ENCODE assay signal across 1 cellular context in the genomic region with DNA sequence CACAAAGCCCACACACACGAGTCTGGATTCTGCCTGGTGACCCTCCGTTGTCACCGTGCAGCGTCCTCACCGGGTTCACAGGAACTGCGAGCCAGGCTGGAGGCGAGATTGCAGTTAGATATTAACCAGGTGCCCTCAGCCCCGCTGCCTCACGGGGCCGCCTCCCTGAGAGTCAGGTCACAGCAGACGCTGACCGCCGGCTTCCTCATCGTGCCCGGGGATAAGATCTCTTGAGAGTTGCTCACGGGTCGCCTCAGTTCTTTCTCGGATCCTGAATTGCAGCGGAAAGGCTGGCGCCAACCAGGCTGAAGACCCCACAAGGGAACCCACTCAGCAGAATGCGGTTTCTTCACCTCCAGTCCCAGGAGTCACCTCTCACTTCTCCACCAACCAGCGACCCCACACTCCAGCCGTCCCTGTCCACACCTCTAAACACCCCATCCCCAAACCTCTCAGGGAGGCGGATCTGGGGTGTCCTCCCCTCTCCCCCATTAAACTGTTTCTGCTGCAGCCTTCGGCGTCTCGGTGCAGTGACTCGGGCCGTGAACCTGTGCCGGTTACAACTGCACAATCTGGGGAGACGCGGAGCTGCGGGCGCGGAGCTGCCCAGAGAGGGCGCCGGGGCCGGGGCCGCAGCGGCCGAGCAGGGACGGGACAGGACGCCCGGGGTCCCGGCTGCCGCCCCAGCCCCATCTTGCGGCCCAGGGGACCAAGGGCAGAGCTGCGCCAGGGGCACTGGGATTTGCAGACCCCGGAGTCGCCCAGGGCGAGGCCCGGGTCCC.
TF ChIP-seq lines count a peak whose summit lies in the region.

No MANE protein-coding gene starts in this region.

TF ChIP-seq in GM12878, 131 proteins besides CTCF, POLR2A, EP300 and RAD21 (continued from another document):
- TF ChIP-seq, protein P1, sequence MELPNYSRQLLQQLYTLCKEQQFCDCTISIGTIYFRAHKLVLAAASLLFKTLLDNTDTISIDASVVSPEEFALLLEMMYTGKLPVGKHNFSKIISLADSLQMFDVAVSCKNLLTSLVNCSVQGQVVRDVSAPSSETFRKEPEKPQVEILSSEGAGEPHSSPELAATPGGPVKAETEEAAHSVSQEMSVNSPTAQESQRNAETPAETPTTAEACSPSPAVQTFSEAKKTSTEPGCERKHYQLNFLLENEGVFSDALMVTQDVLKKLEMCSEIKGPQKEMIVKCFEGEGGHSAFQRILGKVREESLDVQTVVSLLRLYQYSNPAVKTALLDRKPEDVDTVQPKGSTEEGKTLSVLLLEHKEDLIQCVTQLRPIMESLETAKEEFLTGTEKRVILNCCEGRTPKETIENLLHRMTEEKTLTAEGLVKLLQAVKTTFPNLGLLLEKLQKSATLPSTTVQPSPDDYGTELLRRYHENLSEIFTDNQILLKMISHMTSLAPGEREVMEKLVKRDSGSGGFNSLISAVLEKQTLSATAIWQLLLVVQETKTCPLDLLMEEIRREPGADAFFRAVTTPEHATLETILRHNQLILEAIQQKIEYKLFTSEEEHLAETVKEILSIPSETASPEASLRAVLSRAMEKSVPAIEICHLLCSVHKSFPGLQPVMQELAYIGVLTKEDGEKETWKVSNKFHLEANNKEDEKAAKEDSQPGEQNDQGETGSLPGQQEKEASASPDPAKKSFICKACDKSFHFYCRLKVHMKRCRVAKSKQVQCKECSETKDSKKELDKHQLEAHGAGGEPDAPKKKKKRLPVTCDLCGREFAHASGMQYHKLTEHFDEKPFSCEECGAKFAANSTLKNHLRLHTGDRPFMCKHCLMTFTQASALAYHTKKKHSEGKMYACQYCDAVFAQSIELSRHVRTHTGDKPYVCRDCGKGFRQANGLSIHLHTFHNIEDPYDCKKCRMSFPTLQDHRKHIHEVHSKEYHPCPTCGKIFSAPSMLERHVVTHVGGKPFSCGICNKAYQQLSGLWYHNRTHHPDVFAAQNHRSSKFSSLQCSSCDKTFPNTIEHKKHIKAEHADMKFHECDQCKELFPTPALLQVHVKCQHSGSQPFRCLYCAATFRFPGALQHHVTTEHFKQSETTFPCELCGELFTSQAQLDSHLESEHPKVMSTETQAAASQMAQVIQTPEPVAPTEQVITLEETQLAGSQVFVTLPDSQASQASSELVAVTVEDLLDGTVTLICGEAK (IDR thresholded peaks at IDR 0.05; ENCODE audit: borderline replicate concordance): no peak
- TF ChIP-seq, protein P2, sequence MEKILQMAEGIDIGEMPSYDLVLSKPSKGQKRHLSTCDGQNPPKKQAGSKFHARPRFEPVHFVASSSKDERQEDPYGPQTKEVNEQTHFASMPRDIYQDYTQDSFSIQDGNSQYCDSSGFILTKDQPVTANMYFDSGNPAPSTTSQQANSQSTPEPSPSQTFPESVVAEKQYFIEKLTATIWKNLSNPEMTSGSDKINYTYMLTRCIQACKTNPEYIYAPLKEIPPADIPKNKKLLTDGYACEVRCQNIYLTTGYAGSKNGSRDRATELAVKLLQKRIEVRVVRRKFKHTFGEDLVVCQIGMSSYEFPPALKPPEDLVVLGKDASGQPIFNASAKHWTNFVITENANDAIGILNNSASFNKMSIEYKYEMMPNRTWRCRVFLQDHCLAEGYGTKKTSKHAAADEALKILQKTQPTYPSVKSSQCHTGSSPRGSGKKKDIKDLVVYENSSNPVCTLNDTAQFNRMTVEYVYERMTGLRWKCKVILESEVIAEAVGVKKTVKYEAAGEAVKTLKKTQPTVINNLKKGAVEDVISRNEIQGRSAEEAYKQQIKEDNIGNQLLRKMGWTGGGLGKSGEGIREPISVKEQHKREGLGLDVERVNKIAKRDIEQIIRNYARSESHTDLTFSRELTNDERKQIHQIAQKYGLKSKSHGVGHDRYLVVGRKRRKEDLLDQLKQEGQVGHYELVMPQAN (conservative IDR thresholded peaks at IDR 0.05): peak; percentile 81; the same call in 1 of the 2 replicates
- TF ChIP-seq BMI1 (IDR thresholded peaks at IDR 0.05; ENCODE audit: borderline replicate concordance): no peak
- TF ChIP-seq FOXK2 (IDR thresholded peaks at IDR 0.05): no peak
- TF ChIP-seq ZNF24 (IDR thresholded peaks at IDR 0.05): no peak
- TF ChIP-seq, protein P3, sequence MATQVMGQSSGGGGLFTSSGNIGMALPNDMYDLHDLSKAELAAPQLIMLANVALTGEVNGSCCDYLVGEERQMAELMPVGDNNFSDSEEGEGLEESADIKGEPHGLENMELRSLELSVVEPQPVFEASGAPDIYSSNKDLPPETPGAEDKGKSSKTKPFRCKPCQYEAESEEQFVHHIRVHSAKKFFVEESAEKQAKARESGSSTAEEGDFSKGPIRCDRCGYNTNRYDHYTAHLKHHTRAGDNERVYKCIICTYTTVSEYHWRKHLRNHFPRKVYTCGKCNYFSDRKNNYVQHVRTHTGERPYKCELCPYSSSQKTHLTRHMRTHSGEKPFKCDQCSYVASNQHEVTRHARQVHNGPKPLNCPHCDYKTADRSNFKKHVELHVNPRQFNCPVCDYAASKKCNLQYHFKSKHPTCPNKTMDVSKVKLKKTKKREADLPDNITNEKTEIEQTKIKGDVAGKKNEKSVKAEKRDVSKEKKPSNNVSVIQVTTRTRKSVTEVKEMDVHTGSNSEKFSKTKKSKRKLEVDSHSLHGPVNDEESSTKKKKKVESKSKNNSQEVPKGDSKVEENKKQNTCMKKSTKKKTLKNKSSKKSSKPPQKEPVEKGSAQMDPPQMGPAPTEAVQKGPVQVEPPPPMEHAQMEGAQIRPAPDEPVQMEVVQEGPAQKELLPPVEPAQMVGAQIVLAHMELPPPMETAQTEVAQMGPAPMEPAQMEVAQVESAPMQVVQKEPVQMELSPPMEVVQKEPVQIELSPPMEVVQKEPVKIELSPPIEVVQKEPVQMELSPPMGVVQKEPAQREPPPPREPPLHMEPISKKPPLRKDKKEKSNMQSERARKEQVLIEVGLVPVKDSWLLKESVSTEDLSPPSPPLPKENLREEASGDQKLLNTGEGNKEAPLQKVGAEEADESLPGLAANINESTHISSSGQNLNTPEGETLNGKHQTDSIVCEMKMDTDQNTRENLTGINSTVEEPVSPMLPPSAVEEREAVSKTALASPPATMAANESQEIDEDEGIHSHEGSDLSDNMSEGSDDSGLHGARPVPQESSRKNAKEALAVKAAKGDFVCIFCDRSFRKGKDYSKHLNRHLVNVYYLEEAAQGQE (IDR thresholded peaks at IDR 0.05; ENCODE audit: low read depth, low read length): no peak
- TF ChIP-seq CREM (IDR thresholded peaks at IDR 0.05; ENCODE audit: low read depth): no peak
- TF ChIP-seq MYB (IDR thresholded peaks at IDR 0.05; ENCODE audit: borderline replicate concordance, low read depth, low read length): no peak
- no peak for TF ChIP-seq EGR1 (IDR thresholded peaks at IDR 0.05; ENCODE audit: borderline replicate concordance in 1 of 2, low read depth in 2 of 2, low read length in 2 of 2)
- TF ChIP-seq, protein P4, sequence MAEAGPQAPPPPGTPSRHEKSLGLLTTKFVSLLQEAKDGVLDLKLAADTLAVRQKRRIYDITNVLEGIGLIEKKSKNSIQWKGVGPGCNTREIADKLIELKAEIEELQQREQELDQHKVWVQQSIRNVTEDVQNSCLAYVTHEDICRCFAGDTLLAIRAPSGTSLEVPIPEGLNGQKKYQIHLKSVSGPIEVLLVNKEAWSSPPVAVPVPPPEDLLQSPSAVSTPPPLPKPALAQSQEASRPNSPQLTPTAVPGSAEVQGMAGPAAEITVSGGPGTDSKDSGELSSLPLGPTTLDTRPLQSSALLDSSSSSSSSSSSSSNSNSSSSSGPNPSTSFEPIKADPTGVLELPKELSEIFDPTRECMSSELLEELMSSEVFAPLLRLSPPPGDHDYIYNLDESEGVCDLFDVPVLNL (IDR thresholded peaks at IDR 0.05; ENCODE audit: low read depth, low read length): no peak
- TF ChIP-seq BHLHE40 (IDR thresholded peaks at IDR 0.05; ENCODE audit: borderline replicate concordance in 1 of 2, low read depth in 2 of 2, low read length in 1 of 2): peak in 1 of 2 experiments; percentile 29; a peak in 1 of 4 replicates
- TF ChIP-seq NFIC (IDR thresholded peaks at IDR 0.05; ENCODE audit: low read depth, low read length): no peak
- no peak for TF ChIP-seq KDM1A (IDR thresholded peaks at IDR 0.05; ENCODE audit: borderline replicate concordance)
- TF ChIP-seq CREB1 (IDR thresholded peaks at IDR 0.05; ENCODE audit: low read depth): no peak
- TF ChIP-seq, protein P5, sequence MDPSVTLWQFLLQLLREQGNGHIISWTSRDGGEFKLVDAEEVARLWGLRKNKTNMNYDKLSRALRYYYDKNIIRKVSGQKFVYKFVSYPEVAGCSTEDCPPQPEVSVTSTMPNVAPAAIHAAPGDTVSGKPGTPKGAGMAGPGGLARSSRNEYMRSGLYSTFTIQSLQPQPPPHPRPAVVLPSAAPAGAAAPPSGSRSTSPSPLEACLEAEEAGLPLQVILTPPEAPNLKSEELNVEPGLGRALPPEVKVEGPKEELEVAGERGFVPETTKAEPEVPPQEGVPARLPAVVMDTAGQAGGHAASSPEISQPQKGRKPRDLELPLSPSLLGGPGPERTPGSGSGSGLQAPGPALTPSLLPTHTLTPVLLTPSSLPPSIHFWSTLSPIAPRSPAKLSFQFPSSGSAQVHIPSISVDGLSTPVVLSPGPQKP (IDR thresholded peaks at IDR 0.05; ENCODE audit: low read depth, low read length): no peak
- no peak for TF ChIP-seq PML (IDR thresholded peaks at IDR 0.05; ENCODE audit: low read length)
- TF ChIP-seq EZH2 (IDR thresholded peaks at IDR 0.05; ENCODE audit: borderline replicate concordance, control insufficient read depth, low read depth, low read length): no peak
- TF ChIP-seq, protein P6, sequence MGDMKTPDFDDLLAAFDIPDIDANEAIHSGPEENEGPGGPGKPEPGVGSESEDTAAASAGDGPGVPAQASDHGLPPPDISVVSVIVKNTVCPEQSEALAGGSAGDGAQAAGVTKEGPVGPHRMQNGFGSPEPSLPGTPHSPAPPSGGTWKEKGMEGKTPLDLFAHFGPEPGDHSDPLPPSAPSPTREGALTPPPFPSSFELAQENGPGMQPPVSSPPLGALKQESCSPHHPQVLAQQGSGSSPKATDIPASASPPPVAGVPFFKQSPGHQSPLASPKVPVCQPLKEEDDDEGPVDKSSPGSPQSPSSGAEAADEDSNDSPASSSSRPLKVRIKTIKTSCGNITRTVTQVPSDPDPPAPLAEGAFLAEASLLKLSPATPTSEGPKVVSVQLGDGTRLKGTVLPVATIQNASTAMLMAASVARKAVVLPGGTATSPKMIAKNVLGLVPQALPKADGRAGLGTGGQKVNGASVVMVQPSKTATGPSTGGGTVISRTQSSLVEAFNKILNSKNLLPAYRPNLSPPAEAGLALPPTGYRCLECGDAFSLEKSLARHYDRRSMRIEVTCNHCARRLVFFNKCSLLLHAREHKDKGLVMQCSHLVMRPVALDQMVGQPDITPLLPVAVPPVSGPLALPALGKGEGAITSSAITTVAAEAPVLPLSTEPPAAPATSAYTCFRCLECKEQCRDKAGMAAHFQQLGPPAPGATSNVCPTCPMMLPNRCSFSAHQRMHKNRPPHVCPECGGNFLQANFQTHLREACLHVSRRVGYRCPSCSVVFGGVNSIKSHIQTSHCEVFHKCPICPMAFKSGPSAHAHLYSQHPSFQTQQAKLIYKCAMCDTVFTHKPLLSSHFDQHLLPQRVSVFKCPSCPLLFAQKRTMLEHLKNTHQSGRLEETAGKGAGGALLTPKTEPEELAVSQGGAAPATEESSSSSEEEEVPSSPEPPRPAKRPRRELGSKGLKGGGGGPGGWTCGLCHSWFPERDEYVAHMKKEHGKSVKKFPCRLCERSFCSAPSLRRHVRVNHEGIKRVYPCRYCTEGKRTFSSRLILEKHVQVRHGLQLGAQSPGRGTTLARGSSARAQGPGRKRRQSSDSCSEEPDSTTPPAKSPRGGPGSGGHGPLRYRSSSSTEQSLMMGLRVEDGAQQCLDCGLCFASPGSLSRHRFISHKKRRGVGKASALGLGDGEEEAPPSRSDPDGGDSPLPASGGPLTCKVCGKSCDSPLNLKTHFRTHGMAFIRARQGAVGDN (IDR thresholded peaks at IDR 0.05): peak; percentile 15; the same call in 1 of the 2 replicates
- TF ChIP-seq RB1 (IDR thresholded peaks at IDR 0.05; ENCODE audit: borderline replicate concordance): no peak
- TF ChIP-seq BCL11A (IDR thresholded peaks at IDR 0.05; ENCODE audit: low read depth, low read length): 0 out of 2 replicates have a peak, but pooled peaks have one; percentile 3
- TF ChIP-seq RELA (IDR thresholded peaks at IDR 0.05; ENCODE audit: borderline replicate concordance, partially characterized antibody): no peak
- TF ChIP-seq IKZF2 (IDR thresholded peaks at IDR 0.05): 0 out of 4 replicates have a peak, but pooled peaks of 1 of the 2 experiments have one; percentile 14
- TF ChIP-seq, protein P7, sequence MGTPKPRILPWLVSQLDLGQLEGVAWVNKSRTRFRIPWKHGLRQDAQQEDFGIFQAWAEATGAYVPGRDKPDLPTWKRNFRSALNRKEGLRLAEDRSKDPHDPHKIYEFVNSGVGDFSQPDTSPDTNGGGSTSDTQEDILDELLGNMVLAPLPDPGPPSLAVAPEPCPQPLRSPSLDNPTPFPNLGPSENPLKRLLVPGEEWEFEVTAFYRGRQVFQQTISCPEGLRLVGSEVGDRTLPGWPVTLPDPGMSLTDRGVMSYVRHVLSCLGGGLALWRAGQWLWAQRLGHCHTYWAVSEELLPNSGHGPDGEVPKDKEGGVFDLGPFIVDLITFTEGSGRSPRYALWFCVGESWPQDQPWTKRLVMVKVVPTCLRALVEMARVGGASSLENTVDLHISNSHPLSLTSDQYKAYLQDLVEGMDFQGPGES (IDR thresholded peaks at IDR 0.05): no peak
- TF ChIP-seq SMARCA5 (IDR thresholded peaks at IDR 0.05): peak; percentile 67; the same call in 1 of the 2 replicates
- TF ChIP-seq ZBED1 (IDR thresholded peaks at IDR 0.05; ENCODE audit: borderline replicate concordance): no peak
- no peak for TF ChIP-seq KLF5 (IDR thresholded peaks at IDR 0.05; ENCODE audit: partially characterized antibody)
- no peak for TF ChIP-seq NRF1 (conservative IDR thresholded peaks at IDR 0.05; ENCODE audit: low read depth, low read length)
- TF ChIP-seq, protein P8, sequence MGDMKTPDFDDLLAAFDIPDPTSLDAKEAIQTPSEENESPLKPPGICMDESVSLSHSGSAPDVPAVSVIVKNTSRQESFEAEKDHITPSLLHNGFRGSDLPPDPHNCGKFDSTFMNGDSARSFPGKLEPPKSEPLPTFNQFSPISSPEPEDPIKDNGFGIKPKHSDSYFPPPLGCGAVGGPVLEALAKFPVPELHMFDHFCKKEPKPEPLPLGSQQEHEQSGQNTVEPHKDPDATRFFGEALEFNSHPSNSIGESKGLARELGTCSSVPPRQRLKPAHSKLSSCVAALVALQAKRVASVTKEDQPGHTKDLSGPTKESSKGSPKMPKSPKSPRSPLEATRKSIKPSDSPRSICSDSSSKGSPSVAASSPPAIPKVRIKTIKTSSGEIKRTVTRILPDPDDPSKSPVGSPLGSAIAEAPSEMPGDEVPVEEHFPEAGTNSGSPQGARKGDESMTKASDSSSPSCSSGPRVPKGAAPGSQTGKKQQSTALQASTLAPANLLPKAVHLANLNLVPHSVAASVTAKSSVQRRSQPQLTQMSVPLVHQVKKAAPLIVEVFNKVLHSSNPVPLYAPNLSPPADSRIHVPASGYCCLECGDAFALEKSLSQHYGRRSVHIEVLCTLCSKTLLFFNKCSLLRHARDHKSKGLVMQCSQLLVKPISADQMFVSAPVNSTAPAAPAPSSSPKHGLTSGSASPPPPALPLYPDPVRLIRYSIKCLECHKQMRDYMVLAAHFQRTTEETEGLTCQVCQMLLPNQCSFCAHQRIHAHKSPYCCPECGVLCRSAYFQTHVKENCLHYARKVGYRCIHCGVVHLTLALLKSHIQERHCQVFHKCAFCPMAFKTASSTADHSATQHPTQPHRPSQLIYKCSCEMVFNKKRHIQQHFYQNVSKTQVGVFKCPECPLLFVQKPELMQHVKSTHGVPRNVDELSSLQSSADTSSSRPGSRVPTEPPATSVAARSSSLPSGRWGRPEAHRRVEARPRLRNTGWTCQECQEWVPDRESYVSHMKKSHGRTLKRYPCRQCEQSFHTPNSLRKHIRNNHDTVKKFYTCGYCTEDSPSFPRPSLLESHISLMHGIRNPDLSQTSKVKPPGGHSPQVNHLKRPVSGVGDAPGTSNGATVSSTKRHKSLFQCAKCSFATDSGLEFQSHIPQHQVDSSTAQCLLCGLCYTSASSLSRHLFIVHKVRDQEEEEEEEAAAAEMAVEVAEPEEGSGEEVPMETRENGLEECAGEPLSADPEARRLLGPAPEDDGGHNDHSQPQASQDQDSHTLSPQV (IDR thresholded peaks at IDR 0.05): no peak
